8 cellular contexts compared by ENCODE assay signal in genomic region chr1:167627615-167627864, GRCh38. TPM values are rescaled to one million over a fixed set of nuclear protein-coding genes. Genes with fewer than 3 reads are reported as not detected.
DNase-seq lines count a peak whose midpoint lies in the region; ATAC-seq lines count a peak whose summit lies in the region.

No MANE protein-coding gene starts in this region.

- peak; percentile 4 for ATAC-seq in GM19324 (IDR thresholded peaks at IDR 0.05; ENCODE audit: low FRiP score, unreplicated experiment)
- ATAC-seq in HG03135 (IDR thresholded peaks at IDR 0.05; ENCODE audit: unreplicated experiment): peak; percentile 5

- peak overlapping the region; percentile 89 for H3K27ac Mint-ChIP-seq in activated T-helper 1 cell treated with anti-CD3 and anti-CD28 coated beads, Interleukin-12 subunit alpha, Interleukin-12 subunit beta, Interleukin-2, Interleukin-4 antibody, amounts not matched to agents 30 ng/mL and 10 ng/mL and 1 ng/mL, durations not matched to agents 14 hours and 24 hours and 36 hours

- H3K36me3 ChIP-seq in H7 (replicated peaks; ENCODE audit: control insufficient read depth, insufficient read depth, low read length): no peaks in the 10 kb centered on the region

- H3K36me3 Mint-ChIP-seq in activated T-helper 1 cell treated with anti-CD3 and anti-CD28 coated beads, Interleukin-12 subunit alpha, Interleukin-12 subunit beta, Interleukin-2, Interleukin-4 antibody, amounts not matched to agents 30 ng/mL and 10 ng/mL and 1 ng/mL, durations not matched to agents 14 hours and 24 hours and 36 hours (ENCODE audit: low read depth): peaks cover 22% of the 10 kb centered on the region

- H3K9me3 Mint-ChIP-seq in activated T-helper 1 cell treated with anti-CD3 and anti-CD28 coated beads, Interleukin-12 subunit alpha, Interleukin-12 subunit beta, Interleukin-2, Interleukin-4 antibody, amounts not matched to agents 30 ng/mL and 10 ng/mL and 1 ng/mL, durations not matched to agents 14 hours and 24 hours and 36 hours: peaks cover 14% of the 10 kb centered on the region

- H3K4me1 Mint-ChIP-seq in activated T-helper 1 cell treated with anti-CD3 and anti-CD28 coated beads, Interleukin-12 subunit alpha, Interleukin-12 subunit beta, Interleukin-2, Interleukin-4 antibody, amounts not matched to agents 30 ng/mL and 10 ng/mL and 1 ng/mL, durations not matched to agents 14 hours and 24 hours and 36 hours (ENCODE audit: low read depth): peaks cover 70% of the 10 kb centered on the region

- intact Hi-C loops in activated T-helper 1 cell treated with anti-CD3 and anti-CD28 coated beads, Interleukin-12 subunit alpha, Interleukin-12 subunit beta, Interleukin-2, Interleukin-4 antibody, amounts not matched to agents 30 ng/mL and 10 ng/mL and 1 ng/mL, durations not matched to agents 14 hours and 24 hours and 36 hours (cut with micrococcal nuclease): loop anchor here (1.0 kb wide), 1 partner anchor 405 kb away; no protein-coding TSS in a partner anchor

- peak overlapping the region; percentile 85 for H3K4me3 Mint-ChIP-seq in activated T-helper 1 cell treated with anti-CD3 and anti-CD28 coated beads, Interleukin-12 subunit alpha, Interleukin-12 subunit beta, Interleukin-2, Interleukin-4 antibody, amounts not matched to agents 30 ng/mL and 10 ng/mL and 1 ng/mL, durations not matched to agents 14 hours and 24 hours and 36 hours

- H3K4me3 ChIP-seq in H7 (ENCODE audit: insufficient read depth, low read depth, low read length): no peak overlapping the region

- peaks cover 43% of the 10 kb centered on the region for H3K27me3 ChIP-seq in H7 (ENCODE audit: control insufficient read depth, insufficient read depth, low read length)

- no peak for DNase-seq in activated T-helper 1 cell treated with anti-CD3 and anti-CD28 coated beads, Interleukin-12 subunit alpha, Interleukin-12 subunit beta, Interleukin-2, Interleukin-4 antibody, amounts not matched to agents 30 ng/mL and 10 ng/mL and 1 ng/mL, durations not matched to agents 14 hours and 24 hours and 36 hours (ENCODE audit: low spot score)
- peak; percentile 53 for DNase-seq in pons (ENCODE audit: low spot score)
- DNase-seq in OCI-M2 (lab: John Stamatoyannopoulos, UW; ENCODE audit: unreplicated experiment): no peak
- no peak for DNase-seq in NCI-H2029 (lab: John Stamatoyannopoulos, UW)
- no peak for DNase-seq in activated CD4-positive, CD25-positive, alpha-beta regulatory T cell treated with anti-CD3 and anti-CD28 coated beads, Interleukin-2, amount 50 U/mL, for 72 hours
- DNase-seq in H7: no peak

- H3K27me3 Mint-ChIP-seq in activated T-helper 1 cell treated with anti-CD3 and anti-CD28 coated beads, Interleukin-12 subunit alpha, Interleukin-12 subunit beta, Interleukin-2, Interleukin-4 antibody, amounts not matched to agents 30 ng/mL and 10 ng/mL and 1 ng/mL, durations not matched to agents 14 hours and 24 hours and 36 hours (ENCODE audit: insufficient read depth): no peaks in the 10 kb centered on the region

RNA-seq across cellular contexts. Expression of gene RCSD1, which starts 2.5 kb away (rescaled TPM):
- 78.6 and 81.9 TPM in 2 replicates for total RNA-seq in activated T-helper 1 cell treated with anti-CD3 and anti-CD28 coated beads, Interleukin-12 subunit alpha, Interleukin-12 subunit beta, Interleukin-2, Interleukin-4 antibody, amounts not matched to agents 30 ng/mL and 10 ng/mL and 1 ng/mL, durations not matched to agents 14 hours and 24 hours and 36 hours
- 0.31 and 0.37 TPM in 2 replicates for total RNA-seq in H7 (2014; rRNA removed; shearing (Covaris generic))

Comparison
In these comparisons a context has a peak if more than half of its experiments do, and no peak if none do; other contexts are left out.
1. RNA of gene RCSD1, which starts 2.5 kb away (total RNA-seq): 78.6 to 81.9 TPM in activated T-helper 1 cell treated with anti-CD3 and anti-CD28 coated beads, Interleukin-12 subunit alpha, Interleukin-12 subunit beta, Interleukin-2, Interleukin-4 antibody, amounts not matched to agents 30 ng/mL and 10 ng/mL and 1 ng/mL, durations not matched to agents 14 hours and 24 hours and 36 hours; 0.31 to 0.37 TPM in H7; every median in the first group is over 10 times any median in the second.